Comparison of ENCODE assay signal across 8 cellular contexts in genomic region chr2:7427293-7428060, GRCh38.
A peak's percentile ranks its signal among the peaks of the same experiment; 100 is the strongest.
DNase-seq lines count a peak whose midpoint lies in the region; ATAC-seq and TF ChIP-seq lines count a peak whose summit lies in the region.

No MANE protein-coding gene starts in this region.

- no peak overlapping the region for H3K4me2 ChIP-seq in osteoblast (ENCODE audit: insufficient read depth, low read length)

- TF ChIP-seq CTCF in WERI-Rb-1 (IDR thresholded peaks at IDR 0.05; ENCODE audit: low read depth, low read length) (peak; percentile 55), fibroblast of the aortic adventitia (IDR thresholded peaks at IDR 0.05; ENCODE audit: insufficient read depth, low read length) (peak; percentile 62), osteoblast (IDR thresholded peaks at IDR 0.05; ENCODE audit: extremely low read depth, low read depth, low read length) (peak; percentile 62)

- ATAC-seq in GM18870 (IDR thresholded peaks at IDR 0.05; ENCODE audit: unreplicated experiment), result no peak

- H3K27me3 ChIP-seq in HAP-1 (ENCODE audit: low read depth) (no peaks in the 10 kb centered on the region; the same call in 1 of the 2 replicates), WERI-Rb-1 (ENCODE audit: insufficient read depth, low read depth, severe bottlenecking) (no peaks in the 10 kb centered on the region), osteoblast (ENCODE audit: insufficient read depth, low read length) (peaks cover 11% of the 10 kb centered on the region)

- H3K4me1 ChIP-seq in HAP-1, result no peaks in the 10 kb centered on the region
- no peaks in the 10 kb centered on the region for H3K4me1 ChIP-seq in osteoblast (ENCODE audit: insufficient read depth, low read length)

- no peak overlapping the region for H2AFZ ChIP-seq in osteoblast (ENCODE audit: low read length)

- H3K27ac ChIP-seq in WERI-Rb-1 (no peak overlapping the region), osteoblast (ENCODE audit: low read depth, low read length) (no peak overlapping the region)

- no peaks in the 10 kb centered on the region for H4K20me1 ChIP-seq in osteoblast (ENCODE audit: insufficient read depth, low read length)

- H3K9me3 ChIP-seq in HAP-1 (no peaks in the 10 kb centered on the region), WERI-Rb-1 (ENCODE audit: severe bottlenecking) (no peaks in the 10 kb centered on the region), osteoblast (ENCODE audit: low read depth, low read length) (no peaks in the 10 kb centered on the region)

- H3K36me3 ChIP-seq in HAP-1 (replicated peaks) (no peaks in the 10 kb centered on the region), WERI-Rb-1 (no peaks in the 10 kb centered on the region), osteoblast (ENCODE audit: insufficient read depth, low read length) (no peaks in the 10 kb centered on the region)

- in situ Hi-C loops in HAP-1 (cut with MboI; ENCODE audit: low sequenced_read_pairs), result loop anchor here (5.0 kb wide), 1 partner anchor 1260 kb away; no protein-coding TSS in a partner anchor

- H3K4me3 ChIP-seq in HAP-1 (no peak overlapping the region), WERI-Rb-1 (ENCODE audit: low read depth, low read length) (no peak overlapping the region), fibroblast of the aortic adventitia (ENCODE audit: low read depth, low read length) (no peak overlapping the region), osteoblast (ENCODE audit: insufficient read depth, low read length) (no peak overlapping the region)

- DNase-seq in COLO829 (ENCODE audit: low spot score), result peak; percentile 67
- peak; percentile 35 to 57 for DNase-seq in HAP-1 (ENCODE audit: low spot score in 2 of 2)
- peak; percentile 72 for DNase-seq in NCI-H2196 treated with DMSO at 0.1 percent for 48 hours (lab: John Stamatoyannopoulos, UW; ENCODE audit: unreplicated experiment)
- DNase-seq in WERI-Rb-1, result peak; percentile 38
- peak; percentile 82 for DNase-seq in fibroblast of the aortic adventitia (ENCODE audit: low read depth)
- peak; percentile 84 for DNase-seq in osteoblast (ENCODE audit: insufficient read length, low spot score, missing footprints)
- no peak for DNase-seq in stimulated activated CD4-positive, alpha-beta T cell treated with anti-CD3 and anti-CD28 coated beads, Interleukin-12 subunit alpha, Interleukin-12 subunit beta, amount 100 ng/mL, for 4 hours

- no peaks in the 10 kb centered on the region for H3K79me2 ChIP-seq in osteoblast (ENCODE audit: insufficient read depth, low read length)
